In genomic region chr7:130958846-130959245, GRCh38 we compare ENCODE assay signal across 14 cellular contexts.
DNase-seq lines count a peak whose midpoint lies in the region; ATAC-seq, FAIRE-seq and TF ChIP-seq lines count a peak whose summit lies in the region.
"Had no signal": no experiment of that assay in that cellular context is flagged by ENCODE, and none has a peak within 500 bp of the region (broad histone marks: within the 10 kb centered on the region; RNA-seq: fewer than 3 reads in every experiment).

No MANE protein-coding gene starts in this region.

- no peak for TF ChIP-seq POLR2A in esophagus squamous epithelium (IDR thresholded peaks at IDR 0.05)

- H3K36me3 Mint-ChIP-seq in CD8-positive, alpha-beta memory T cell: peaks cover 0 to 81% (median 11%) of the 10 kb centered on the region in 3 donors

- intact Hi-C loops in esophagus squamous epithelium (cut with DNase I): no loop called here
- intact Hi-C loops in cardiac septum (cut with DNase I): no loop called here

- peaks cover 77% of the 10 kb centered on the region for H3K4me1 ChIP-seq in CD8-positive, alpha-beta memory T cell (ENCODE audit: insufficient read depth, low read length)
- H3K4me1 ChIP-seq in esophagus squamous epithelium (peaks cover 8 to 84% (median 37%) of the 10 kb centered on the region in 3 donors), small intestine (ENCODE audit: control insufficient read depth in 2 of 2, insufficient read depth in 1 of 2, low read depth in 1 of 2, low read length in 1 of 2) (peaks cover 0 to 9% of the 10 kb centered on the region in 2 donors)

- ATAC-seq in HG03432 (IDR thresholded peaks at IDR 0.05; ENCODE audit: unreplicated experiment): no peak
- ATAC-seq: sciatic nerve had no signal

- peak overlapping the region in 7 of 8 donors; percentile 81 to 100 (median 95) for H3K27ac Mint-ChIP-seq in CD8-positive, alpha-beta memory T cell

- TF ChIP-seq CTCF in AG09309 (IDR thresholded peaks at IDR 0.05; ENCODE audit: control insufficient read depth, insufficient read depth, low read depth, low read length, missing control alignments) (no peak), esophagus squamous epithelium (IDR thresholded peaks at IDR 0.05) (no peak)

- 41 to 48% methylated on average over 6 of the region's 6 CpGs for WGBS in esophagus squamous epithelium, 2 donors
- WGBS in small intestine, 3 donors: 62 to 72% (median 63%) methylated on average over 6 of the region's 6 CpGs

- no peaks in the 10 kb centered on the region for H3K27me3 ChIP-seq in CD8-positive, alpha-beta memory T cell (ENCODE audit: insufficient read depth, low read length, poor library complexity, severe bottlenecking)
- H3K27me3 ChIP-seq in esophagus squamous epithelium (no peaks in the 10 kb centered on the region), small intestine (ENCODE audit: control insufficient read depth in 2 of 2, insufficient read depth in 2 of 2, low read length in 2 of 2) (no peaks in the 10 kb centered on the region)

- no peaks in the 10 kb centered on the region for H3K36me3 ChIP-seq in CD8-positive, alpha-beta memory T cell (ENCODE audit: insufficient read depth, low read length)
- H3K36me3 ChIP-seq in esophagus squamous epithelium: peaks cover 0 to 6% (median 0%) of the 10 kb centered on the region in 3 donors
- no peaks in the 10 kb centered on the region for H3K36me3 ChIP-seq in small intestine (ENCODE audit: control insufficient read depth in 2 of 2, insufficient read depth in 2 of 2, low read length in 2 of 2)

- CTCF ChIA-PET in CD8-positive, alpha-beta memory T cell (lab: Charles Lee): interaction anchor here (0.6 to 4.9 kb wide), 15 partner anchors 11 to 895 kb away, joined by 3 to 56 read pairs (median 5); no protein-coding TSS in a partner anchor

- H3K4me3 Mint-ChIP-seq in CD8-positive, alpha-beta memory T cell: peak overlapping the region; percentile 69 to 91 (median 75)

- no peaks in the 10 kb centered on the region for H3K27me3 Mint-ChIP-seq in CD8-positive, alpha-beta memory T cell
- H3K27me3 Mint-ChIP-seq: dendritic cell treated with granulocyte-macrophage colony-stimulating factor and Interleukin-4, amounts not matched to agents 40 ng/mL and 50 ng/mL, for 4 days had no signal

- no peak for FAIRE-seq in small intestine (lab: Jason Lieb, UNC)

- POLR2A ChIA-PET in CD8-positive, alpha-beta memory T cell (lab: Charles Lee): interaction anchor here (1.1 to 2.0 kb wide), 4 partner anchors 9 to 147 kb away, joined by 3 to 9 read pairs (median 3); no protein-coding TSS in a partner anchor

- H3K27ac ChIP-seq in CD8-positive, alpha-beta memory T cell (ENCODE audit: low read depth, low read length): no peak overlapping the region
- peak overlapping the region in 3 of 4 donors; percentile 9 to 62 (median 11) for H3K27ac ChIP-seq in esophagus squamous epithelium
- H3K27ac ChIP-seq in small intestine (ENCODE audit: low read depth in 1 of 2, low read length in 1 of 2): no peak overlapping the region

- H3K9me3 Mint-ChIP-seq in CD8-positive, alpha-beta memory T cell: no peaks in the 10 kb centered on the region
- H3K9me3 Mint-ChIP-seq: dendritic cell treated with granulocyte-macrophage colony-stimulating factor and Interleukin-4, amounts not matched to agents 40 ng/mL and 50 ng/mL, for 4 days had no signal

- H3K4me3 ChIP-seq in AG09309 (ENCODE audit: control insufficient read depth, low read depth, low read length) (peak overlapping the region; percentile 51), esophagus squamous epithelium (peak overlapping the region in 1 of 4 donors; percentile 53), small intestine (ENCODE audit: low read depth in 1 of 2, low read length in 2 of 2) (no peak overlapping the region)
- no peak overlapping the region for H3K4me3 ChIP-seq in CD8-positive, alpha-beta memory T cell (ENCODE audit: low read length)
- H3K4me3 ChIP-seq: thoracic aorta had no signal

- H3K9me3 ChIP-seq in CD8-positive, alpha-beta memory T cell (ENCODE audit: low read length): no peaks in the 10 kb centered on the region
- H3K9me3 ChIP-seq in esophagus squamous epithelium: no peaks in the 10 kb centered on the region
- no peaks in the 10 kb centered on the region for H3K9me3 ChIP-seq in small intestine (ENCODE audit: control insufficient read depth, low read depth)
- H3K9me3 ChIP-seq: thoracic aorta had no signal

- H3K4me1 Mint-ChIP-seq in CD8-positive, alpha-beta memory T cell: peaks cover 0 to 88% (median 5%) of the 10 kb centered on the region in 3 donors

- DNase-seq in AG09309 (ENCODE audit: low read depth): no peak
- DNase-seq in CD8-positive, alpha-beta memory T cell: no peak
- DNase-seq in RKO (ENCODE audit: low spot score): peak; percentile 58
- no peak for DNase-seq in esophagus squamous epithelium (lab: John Stamatoyannopoulos, UW)
- no peak for DNase-seq in COR-L47 (lab: John Stamatoyannopoulos, UW)
- no peak for DNase-seq in cardiac septum (ENCODE audit: low spot score)
- DNase-seq in small intestine: no peak
- DNase-seq: foreskin melanocyte, NCI-H1694, NCI-H774 had no signal

Comparison
In these comparisons a context has a peak if more than half of its experiments do, and no peak if none do; other contexts are left out.
1. H3K27ac ChIP-seq: peak in esophagus squamous epithelium (3 of 4); none in CD8-positive, alpha-beta memory T cell (single experiment) and small intestine (0 of 2).